1 cellular context compared by ENCODE assay signal in the genomic region with DNA sequence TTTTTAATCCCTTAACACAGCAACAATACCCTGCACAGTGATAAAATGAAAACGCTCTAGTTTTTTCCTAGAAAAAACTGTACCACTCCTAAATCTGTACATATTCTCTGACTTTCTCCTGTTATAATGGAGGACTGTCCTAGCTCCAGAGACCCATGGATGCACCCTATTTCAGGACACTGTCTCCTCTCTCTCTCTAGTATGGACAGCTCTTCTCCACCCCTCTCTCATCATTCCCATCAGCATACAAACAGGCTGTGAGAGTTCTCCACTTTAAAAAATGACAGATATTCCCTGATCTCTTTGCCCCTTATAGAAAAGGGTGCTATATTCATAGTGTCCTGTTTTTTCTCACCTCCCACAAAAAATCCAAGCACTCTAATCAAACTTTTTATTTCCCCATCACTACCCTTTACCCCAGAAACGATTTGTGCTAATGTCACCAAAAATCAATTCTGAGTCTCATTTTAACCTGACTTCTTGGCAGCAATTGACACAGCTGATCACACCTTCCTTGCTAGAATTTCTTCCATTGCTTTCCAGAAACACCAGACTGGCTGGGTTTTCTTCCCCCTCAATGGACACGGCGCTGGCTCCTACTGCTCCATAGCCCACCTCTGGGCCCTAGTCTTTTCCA.
TF ChIP-seq lines count a peak whose summit lies in the region.

No MANE protein-coding gene starts in this region.

TF ChIP-seq in GM12891, 5 proteins besides CTCF, POLR2A, EP300 and RAD21:
- TF ChIP-seq PAX5 (IDR thresholded peaks at IDR 0.05; ENCODE audit: insufficient read depth, low read length, severe bottlenecking), result no peak
- TF ChIP-seq SPI1 (IDR thresholded peaks at IDR 0.05; ENCODE audit: low read depth, low read length), result no peak
- no peak for TF ChIP-seq POLR2AphosphoS5 (IDR thresholded peaks at IDR 0.05; ENCODE audit: low read depth, low read length)
- TF ChIP-seq POU2F2 (IDR thresholded peaks at IDR 0.05; ENCODE audit: low read depth, low read length), result no peak
- no peak for TF ChIP-seq TAF1 (IDR thresholded peaks at IDR 0.05; ENCODE audit: low read depth, low read length)
TF ChIP-seq in GM12891: peak in this region for 0.
